In genomic region chr1:115252585-115252984, GRCh38 we compare ENCODE assay signal across 18 cellular contexts.
"Had no signal": no experiment of that assay in that cellular context is flagged by ENCODE, and none has a peak within 500 bp of the region (broad histone marks: within the 10 kb centered on the region; RNA-seq: fewer than 3 reads in every experiment).

No MANE protein-coding gene starts in this region.

- H3K4me3 ChIP-seq: lung, ovary, tibial nerve, uterus had no signal

- H3K4me1 Mint-ChIP-seq: activated CD4-positive, alpha-beta T cell treated with anti-CD3 and anti-CD28 coated beads, Interleukin-2, amount 10 ng/mL, durations not matched to agents 24 days and 14 days; immature natural killer cell; neural crest cell; stimulated activated naive B cell treated with anti-CD40 and anti-IgM and Interleukin-4, amounts not matched to agents 10 μg/mL and 1 μg/mL and 100 μg/mL, for 72 hours had no signal

- H3K27ac ChIP-seq: ovary, tibial nerve had no signal

- H3K27me3 ChIP-seq: ovary, tibial nerve, uterus had no signal

- H3K36me3 Mint-ChIP-seq: activated naive CD4-positive, alpha-beta T cell treated with anti-CD3 and anti-CD28 coated beads, Interleukin-2, amount 50 U/mL, for 72 hours; brain; immature natural killer cell; stimulated activated naive B cell treated with anti-CD40 and anti-IgM and Interleukin-4, amounts not matched to agents 10 μg/mL and 1 μg/mL and 100 μg/mL, for 72 hours had no signal

- H3K9me3 ChIP-seq: ovary had no signal

- H3K4me1 ChIP-seq: tibial nerve, uterus had no signal

- ATAC-seq: activated naive CD4-positive, alpha-beta T cell treated with anti-CD3 and anti-CD28 coated beads, Interleukin-2, amount 50 U/mL, for 72 hours; activated T-cell treated with anti-CD3 and anti-CD28 coated beads, Interleukin-2, amount 50 U/mL, for 72 hours; effector memory CD8-positive, alpha-beta T cell; stimulated activated naive B cell treated with anti-CD40 and anti-IgM and Interleukin-4, amounts not matched to agents 10 μg/mL and 1 μg/mL and 100 μg/mL, for 72 hours had no signal

- H3K27ac Mint-ChIP-seq: activated CD4-positive, alpha-beta T cell treated with anti-CD3 and anti-CD28 coated beads, Interleukin-2, amount 10 ng/mL, durations not matched to agents 24 days and 14 days; activated naive CD4-positive, alpha-beta T cell treated with anti-CD3 and anti-CD28 coated beads, Interleukin-2, amount 50 U/mL, for 72 hours; activated T-cell treated with anti-CD3 and anti-CD28 coated beads, Interleukin-2, amount 50 U/mL, for 72 hours; effector memory CD8-positive, alpha-beta T cell; immature natural killer cell; stimulated activated naive B cell treated with anti-CD40 and anti-IgM and Interleukin-4, amounts not matched to agents 10 μg/mL and 1 μg/mL and 100 μg/mL, for 72 hours; T-helper 1 cell treated with Interleukin-12 subunit alpha and Interleukin-12 subunit beta and Interleukin-4 antibody, amounts not matched to agents 30 μg/mL and 1 μg/mL, for 36 hours had no signal

- H3K36me3 ChIP-seq: ovary, tibial nerve, uterus had no signal

- H3K27me3 Mint-ChIP-seq: brain had no signal

- DNase-seq: activated CD4-positive, alpha-beta T cell treated with anti-CD3 and anti-CD28 coated beads, Interleukin-2, amount 10 ng/mL, durations not matched to agents 24 days and 14 days; activated CD4-positive, CD25-positive, alpha-beta regulatory T cell; activated CD8-positive, alpha-beta memory T cell treated with anti-CD3 and anti-CD28 coated beads, Interleukin-2, amount 50 U/mL, for 48 hours; activated gamma-delta T cell; activated T-cell treated with anti-CD3 and anti-CD28 coated beads, Interleukin-2, amount 50 U/mL, for 72 hours; effector memory CD8-positive, alpha-beta T cell; foreskin melanocyte; immature natural killer cell; ovary; stimulated activated CD4-positive, alpha-beta T cell treated with anti-CD3 and anti-CD28 coated beads, Interleukin-4, amount 100 ng/mL, for 1 hour; stimulated activated naive B cell treated with anti-CD40 and anti-IgM and Interleukin-4, amounts not matched to agents 10 μg/mL and 1 μg/mL and 100 μg/mL, for 72 hours; uterus had no signal

- H3K4me3 Mint-ChIP-seq: activated CD4-positive, alpha-beta T cell treated with anti-CD3 and anti-CD28 coated beads, Interleukin-2, amount 10 ng/mL, durations not matched to agents 24 days and 14 days; activated T-cell treated with anti-CD3 and anti-CD28 coated beads, Interleukin-2, amount 50 U/mL, for 72 hours; effector memory CD8-positive, alpha-beta T cell; immature natural killer cell; neural crest cell; stimulated activated naive B cell treated with anti-CD40 and anti-IgM and Interleukin-4, amounts not matched to agents 10 μg/mL and 1 μg/mL and 100 μg/mL, for 72 hours; T-helper 1 cell treated with Interleukin-12 subunit alpha and Interleukin-12 subunit beta and Interleukin-4 antibody, amounts not matched to agents 30 μg/mL and 1 μg/mL, for 36 hours had no signal
